ENCODE assay signal across 16 cellular contexts in genomic region chr1:17579951-17580939, GRCh38. TPM values are rescaled to one million over a fixed set of nuclear protein-coding genes. Genes with fewer than 3 reads are reported as not detected.
DNase-seq lines count a peak whose midpoint lies in the region; ATAC-seq and TF ChIP-seq lines count a peak whose summit lies in the region.
"Had no signal": no experiment of that assay in that cellular context is flagged by ENCODE, and none has a peak within 500 bp of the region (broad histone marks: within the 10 kb centered on the region; RNA-seq: fewer than 3 reads in every experiment).

No MANE protein-coding gene starts in this region.

- no peaks in the 10 kb centered on the region for H3K27me3 Mint-ChIP-seq in endodermal cell (ENCODE audit: insufficient read depth)
- peaks cover under 1% of the 10 kb centered on the region for H3K27me3 Mint-ChIP-seq in nephron progenitor cell (ENCODE audit: low read depth, poor library complexity)
- H3K27me3 Mint-ChIP-seq: activated CD4-positive, alpha-beta T cell treated with anti-CD3 and anti-CD28 coated beads for 36 hours had no signal

- H3K4me3 ChIP-seq in AG04450 (ENCODE audit: low read depth, low read length) (no peak overlapping the region), endodermal cell (ENCODE audit: low read length) (no peak overlapping the region)

- no peak for TF ChIP-seq CTCF in AG04450 (IDR thresholded peaks at IDR 0.05; ENCODE audit: low read depth, low read length)
- TF ChIP-seq CTCF in endodermal cell (conservative IDR thresholded peaks at IDR 0.05): no peak
- TF ChIP-seq CTCF in nephron progenitor cell (IDR thresholded peaks at IDR 0.05): no peak

- H3K27ac ChIP-seq in AG04450 (ENCODE audit: low read depth, low read length) (peak overlapping the region; percentile 11), endodermal cell (ENCODE audit: low read depth, low read length) (no peak overlapping the region)

- H3K36me3 Mint-ChIP-seq in endodermal cell (ENCODE audit: low read depth): no peaks in the 10 kb centered on the region
- H3K36me3 Mint-ChIP-seq in nephron progenitor cell (ENCODE audit: low read depth): peaks cover 7% of the 10 kb centered on the region
- H3K36me3 Mint-ChIP-seq: natural killer cell treated with Interleukin-12 subunit alpha and Interleukin-12 subunit beta and Interleukin-15 and Interleukin-18, amount 100 ng/mL, for 72 hours had no signal

- H3K9me3 Mint-ChIP-seq in endodermal cell: no peaks in the 10 kb centered on the region
- no peaks in the 10 kb centered on the region for H3K9me3 Mint-ChIP-seq in nephron progenitor cell
- H3K9me3 Mint-ChIP-seq: natural killer cell treated with Interleukin-12 subunit alpha and Interleukin-12 subunit beta and Interleukin-15 and Interleukin-18, amount 100 ng/mL, for 72 hours had no signal

- H3K4me3 Mint-ChIP-seq in endodermal cell: no peak overlapping the region
- H3K4me3 Mint-ChIP-seq in nephron progenitor cell: peak overlapping the region; percentile 61
- H3K4me3 Mint-ChIP-seq: activated CD4-positive, alpha-beta T cell treated with anti-CD3 and anti-CD28 coated beads for 36 hours; natural killer cell treated with Interleukin-12 subunit alpha and Interleukin-12 subunit beta and Interleukin-15 and Interleukin-18, amount 100 ng/mL, for 72 hours had no signal

- ATAC-seq in GM19351 (IDR thresholded peaks at IDR 0.05; ENCODE audit: unreplicated experiment): no peak
- ATAC-seq: natural killer cell treated with Interleukin-12 subunit alpha and Interleukin-12 subunit beta and Interleukin-15 and Interleukin-18, amount 100 ng/mL, for 72 hours had no signal

- 87 to 92% methylated on average over 12 to 16 of the region's 16 CpGs for WGBS in endodermal cell (ENCODE audit: insufficient coverage in 1 of 2, insufficient read length in 1 of 2), 2 experiments

- DNase-seq in AG04450 (ENCODE audit: low read depth, low spot score) (no peak), HuH-7 (ENCODE audit: low spot score) (peak; percentile 86), endodermal cell (no peak), nephron progenitor cell (no peak), Ammon's horn (ENCODE audit: low spot score) (no peak), GM19240 (ENCODE audit: insufficient read length, low spot score) (no peak), NK-92 (lab: John Stamatoyannopoulos, UW; ENCODE audit: unreplicated experiment) (no peak)
- DNase-seq: activated effector memory CD4-positive, alpha-beta T cell treated with Interleukin-2 at 50 U/mL for 16 hours; AML-193; NCI-H1048; NCI-H524; stimulated activated CD4-positive, alpha-beta T cell treated with anti-CD3 and anti-CD28 coated beads, Interleukin-15, amount 100 ng/mL, for 24 hours; stimulated activated CD8-positive, alpha-beta memory T cell treated with anti-CD3 and anti-CD28 coated beads, Interleukin-4, amount 100 ng/mL, for 48 hours had no signal

- peaks cover 34% of the 10 kb centered on the region for H3K4me1 Mint-ChIP-seq in endodermal cell
- peaks cover 73% of the 10 kb centered on the region for H3K4me1 Mint-ChIP-seq in nephron progenitor cell

- peaks cover 18% of the 10 kb centered on the region for H3K4me1 ChIP-seq in endodermal cell (ENCODE audit: control insufficient read depth, insufficient read depth, low read length)

- CTCF ChIA-PET in AG04450 (lab: Charles Lee): no interaction called here

- H3K9ac ChIP-seq in endodermal cell (ENCODE audit: extremely low read depth, low read length, poor library complexity, severe bottlenecking): no peak overlapping the region

- POLR2A ChIA-PET in AG04450 (lab: Yijun Ruan, JAX): no interaction called here

- peak overlapping the region; percentile 13 for H3K27ac Mint-ChIP-seq in endodermal cell
- peak overlapping the region; percentile 91 for H3K27ac Mint-ChIP-seq in nephron progenitor cell
- H3K27ac Mint-ChIP-seq: activated CD4-positive, alpha-beta T cell treated with anti-CD3 and anti-CD28 coated beads for 36 hours; natural killer cell treated with Interleukin-12 subunit alpha and Interleukin-12 subunit beta and Interleukin-15 and Interleukin-18, amount 100 ng/mL, for 72 hours had no signal

- no peaks in the 10 kb centered on the region for H3K36me3 ChIP-seq in endodermal cell (ENCODE audit: control insufficient read depth, insufficient read depth, low read length)

- H3K9me3 ChIP-seq in AG04450 (ENCODE audit: control insufficient read depth, insufficient read depth, low read length) (no peaks in the 10 kb centered on the region), endodermal cell (ENCODE audit: control insufficient read depth, low read length) (no peaks in the 10 kb centered on the region)

- H3K27me3 ChIP-seq in AG04450 (ENCODE audit: control insufficient read depth, insufficient read depth, low read length) (no peaks in the 10 kb centered on the region), endodermal cell (ENCODE audit: control insufficient read depth, insufficient read depth, low read length, poor library complexity, severe bottlenecking) (no peaks in the 10 kb centered on the region)

RNA-seq across cellular contexts. Expression of gene ARHGEF10L, which starts 40.7 kb away (rescaled TPM):
- 5.7 and 7.8 TPM in 2 replicates for polyA plus RNA-seq in AG04450 (2011; rRNA removed)
- polyA minus RNA-seq in AG04450 (2011; rRNA and poly(A)+ RNA removed): 11.0 and 14.9 TPM in 2 replicates
- total RNA-seq in endodermal cell: 10 to 100 TPM in 1 of 2 donors, 1 to 10 TPM in 1; 5.2 to 10.5 TPM
- 27.7 TPM for polyA plus RNA-seq in endodermal cell (2013, experiment 1 of 2)
- 26.5 TPM for polyA plus RNA-seq in endodermal cell (2013, experiment 2 of 2)
- total RNA-seq: activated CD4-positive, alpha-beta T cell treated with anti-CD3 and anti-CD28 coated beads for 36 hours; natural killer cell treated with Interleukin-12 subunit alpha and Interleukin-12 subunit beta and Interleukin-15 and Interleukin-18, amount 100 ng/mL, for 72 hours had no signal
